In genomic region chr10:100140070-100140469, GRCh38 we compare ENCODE assay signal across 30 cellular contexts. TPM values are rescaled to one million over a fixed set of nuclear protein-coding genes. Genes with fewer than 3 reads are reported as not detected.
"Had no signal": no experiment of that assay in that cellular context is flagged by ENCODE, and none has a peak within 500 bp of the region (broad histone marks: within the 10 kb centered on the region; RNA-seq: fewer than 3 reads in every experiment).

No MANE protein-coding gene starts in this region.

- FAIRE-seq: colon, frontal cortex had no signal

- H3K4me3 ChIP-seq: adrenal gland, body of pancreas had no signal

- DNase-seq: activated CD4-positive, alpha-beta memory T cell treated with anti-CD3 and anti-CD28 coated beads for 36 hours; activated CD4-positive, alpha-beta T cell treated with anti-CD3 and anti-CD28 coated beads for 36 hours; activated CD4-positive, alpha-beta T cell treated with anti-CD3 and anti-CD28 coated beads, Interleukin-2, amount 10 ng/mL, durations not matched to agents 24 days and 14 days; activated CD4-positive, CD25-positive, alpha-beta regulatory T cell; activated CD4-positive, CD25-positive, alpha-beta regulatory T cell treated with anti-CD3 and anti-CD28 coated beads, Interleukin-2, amount 50 U/mL, for 72 hours; activated CD8-positive, alpha-beta memory T cell treated with anti-CD3 and anti-CD28 coated beads, Interleukin-2, amount 10 ng/mL, durations not matched to agents 7 days and 5 days; activated CD8-positive, alpha-beta memory T cell treated with anti-CD3 and anti-CD28 coated beads, Interleukin-2, amount 50 U/mL, for 4 hours; activated effector memory CD4-positive, alpha-beta T cell treated with anti-CD3 and anti-CD28 coated beads, Interleukin-2, amount 50 U/mL, for 16 hours; activated naive CD4-positive, alpha-beta T cell treated with anti-CD3 and anti-CD28 coated beads for 36 hours; activated naive CD8-positive, alpha-beta T cell treated with anti-CD3 and anti-CD28 coated beads for 36 hours; activated naive CD8-positive, alpha-beta T cell treated with anti-CD3 and anti-CD28 coated beads, Interleukin-2, amount 50 U/mL, for 24 hours; activated T-cell treated with anti-CD3 and anti-CD28 coated beads, Interleukin-2, amount 50 U/mL, for 1 hour; activated T-cell treated with anti-CD3 and anti-CD28 coated beads, Interleukin-2, amount 50 U/mL, for 48 hours; adrenal gland; amygdala; aorta; body of pancreas; caudate nucleus; cortex of kidney; dermis blood vessel endothelial cell; effector CD4-positive, alpha-beta T cell; effector memory CD8-positive, alpha-beta T cell; foreskin fibroblast; head of caudate nucleus; T-helper 2 cell had no signal

- H3K27ac ChIP-seq: adrenal gland, body of pancreas, epithelial cell of prostate had no signal

- H3K36me3 ChIP-seq: adrenal gland had no signal

- ATAC-seq: activated CD4-positive, alpha-beta T cell treated with anti-CD3 and anti-CD28 coated beads for 36 hours; activated CD8-positive, alpha-beta memory T cell treated with anti-CD3 and anti-CD28 coated beads, Interleukin-2, amount 10 ng/mL, durations not matched to agents 7 days and 5 days; activated CD8-positive, alpha-beta T cell treated with anti-CD3 and anti-CD28 coated beads, Interleukin-2, amount 10 ng/mL, durations not matched to agents 7 days and 5 days; activated naive CD8-positive, alpha-beta T cell treated with anti-CD3 and anti-CD28 coated beads, Interleukin-2, amount 50 U/mL, for 24 hours; body of pancreas; effector memory CD8-positive, alpha-beta T cell had no signal

- H3K27me3 ChIP-seq: adrenal gland, body of pancreas had no signal

- H3K4me1 ChIP-seq: adrenal gland, body of pancreas had no signal

- H3K9me3 ChIP-seq: adrenal gland, body of pancreas had no signal

RNA-seq across cellular contexts. Expression of gene CPN1, which starts 58.4 kb away (rescaled TPM):
- polyA plus RNA-seq: adrenal gland, aorta, esophagus had no signal
